Comparison of ENCODE assay signal across 16 cellular contexts in genomic region chr1:36309397-36309796, GRCh38. TPM values are rescaled to one million over a fixed set of nuclear protein-coding genes. Genes with fewer than 3 reads are reported as not detected.
A peak's percentile ranks its signal among the peaks of the same experiment; 100 is the strongest.
DNase-seq lines count a peak whose midpoint lies in the region; ATAC-seq and TF ChIP-seq lines count a peak whose summit lies in the region.
"Had no signal": no experiment of that assay in that cellular context is flagged by ENCODE, and none has a peak within 500 bp of the region (broad histone marks: within the 10 kb centered on the region; RNA-seq: fewer than 3 reads in every experiment).

No MANE protein-coding gene starts in this region.

- peaks cover 12% of the 10 kb centered on the region for H3K4me1 Mint-ChIP-seq in endothelial cell (ENCODE audit: unreplicated experiment)

- TF ChIP-seq CTCF in OCI-LY1 (IDR thresholded peaks at IDR 0.05; ENCODE audit: low read length) (no peak), endothelial cell (IDR thresholded peaks at IDR 0.05; ENCODE audit: unreplicated experiment) (no peak)

- H3K36me3 ChIP-seq in OCI-LY1 (ENCODE audit: insufficient read depth, low read length), result peaks cover 29% of the 10 kb centered on the region

- peak overlapping the region; percentile 14 for H3K4me3 Mint-ChIP-seq in endothelial cell (ENCODE audit: unreplicated experiment)
- H3K4me3 Mint-ChIP-seq: CD4-positive, alpha-beta T cell; GM23338 had no signal

- H3K9me2 ChIP-seq in OCI-LY1 (ENCODE audit: low read depth, low read length), result no peaks in the 10 kb centered on the region

- no peaks in the 10 kb centered on the region for H3K79me2 ChIP-seq in OCI-LY1 (ENCODE audit: insufficient read depth, low read length)

- intact Hi-C loops in sciatic nerve (cut with DNase I), result no loop called here

- H3K9me3 ChIP-seq in OCI-LY1 (ENCODE audit: low read length), result no peaks in the 10 kb centered on the region

- H2AFZ ChIP-seq in OCI-LY1 (ENCODE audit: low read length), result no peak overlapping the region
- H2AFZ ChIP-seq: GM23338 had no signal

- H3K4me2 ChIP-seq in OCI-LY1 (ENCODE audit: low read length), result 0 out of 2 replicates have a peak overlapping the region, but pooled peaks have one; percentile 68
- H3K4me2 ChIP-seq: GM23338 had no signal

- no peaks in the 10 kb centered on the region for H4K20me1 ChIP-seq in OCI-LY1 (ENCODE audit: insufficient read depth, low read length)

- no peak overlapping the region for H3K9ac ChIP-seq in OCI-LY1 (ENCODE audit: low read length)

- no peaks in the 10 kb centered on the region for H3F3A ChIP-seq in OCI-LY1 (ENCODE audit: insufficient read depth, low read length)

- H3K27ac ChIP-seq in OCI-LY1 (ENCODE audit: low read depth, low read length, poor library complexity, severe bottlenecking), result peak overlapping the region; percentile 49

- no peak overlapping the region for H3K4me3 ChIP-seq in OCI-LY1 (ENCODE audit: low read depth, low read length, poor library complexity, severe bottlenecking)
- H3K4me3 ChIP-seq: GM12878, GM23338 had no signal

- H3K9me3 Mint-ChIP-seq in endothelial cell (ENCODE audit: unreplicated experiment), result no peaks in the 10 kb centered on the region
- H3K9me3 Mint-ChIP-seq: CD4-positive, alpha-beta T cell; GM23338 had no signal

- peaks cover 5% of the 10 kb centered on the region for H3K27me3 Mint-ChIP-seq in endothelial cell (ENCODE audit: unreplicated experiment)
- H3K27me3 Mint-ChIP-seq: CD4-positive, alpha-beta T cell had no signal

- H3K36me3 Mint-ChIP-seq in endothelial cell (ENCODE audit: low read depth, unreplicated experiment), result peaks cover 12% of the 10 kb centered on the region

- no peak for ATAC-seq in sciatic nerve
- ATAC-seq in GM18519 (IDR thresholded peaks at IDR 0.05; ENCODE audit: low FRiP score, unreplicated experiment), result no peak
- ATAC-seq: GM12878, GM23338 had no signal

- peaks cover 37% of the 10 kb centered on the region for H3K4me1 ChIP-seq in OCI-LY1 (ENCODE audit: insufficient read depth, low read length, severe bottlenecking)

- no peak overlapping the region for H3K27ac Mint-ChIP-seq in endothelial cell (ENCODE audit: unreplicated experiment)
- H3K27ac Mint-ChIP-seq: CD4-positive, alpha-beta T cell; GM23338 had no signal

- H3K27me3 ChIP-seq in OCI-LY1 (ENCODE audit: insufficient read depth, low read length), result no peaks in the 10 kb centered on the region

- peak; percentile 53 for DNase-seq in activated effector memory CD4-positive, alpha-beta T cell treated with anti-CD3 and anti-CD28 coated beads, Interleukin-2, amount 50 U/mL, for 16 hours
- DNase-seq in activated effector memory CD4-positive, alpha-beta T cell treated with Interleukin-2 at 50 U/mL for 16 hours, result no peak
- DNase-seq in endothelial cell (ENCODE audit: low spot score) (no peak), sciatic nerve (ENCODE audit: low spot score) (peak; percentile 25), HuH-7 (ENCODE audit: low spot score) (no peak)
- DNase-seq: ACHN, C1 segment of cervical spinal cord, Calu3, DMS 273 treated with DMSO at 0.1 percent for 48 hours, H7 had no signal

RNA-seq across cellular contexts. Expression of gene SH3D21, which starts 3.2 kb away (rescaled TPM):
- total RNA-seq in endothelial cell (ENCODE audit: unreplicated experiment) (4.8 TPM), sciatic nerve (9.8 TPM)
- total RNA-seq: A172 had no signal

RNA-seq across cellular contexts. Expression of gene EVA1B, which starts 14.0 kb away (rescaled TPM):
- total RNA-seq in endothelial cell (ENCODE audit: unreplicated experiment) (87.9 TPM), sciatic nerve (36.4 TPM)

Comparison
In these comparisons a context has a peak if more than half of its experiments do, and no peak if none do; other contexts are left out.
1. DNase-seq: peak in activated effector memory CD4-positive, alpha-beta T cell treated with anti-CD3 and anti-CD28 coated beads, Interleukin-2, amount 50 U/mL, for 16 hours (single experiment) and sciatic nerve (single experiment); none in activated effector memory CD4-positive, alpha-beta T cell treated with Interleukin-2 at 50 U/mL for 16 hours (single experiment), endothelial cell (single experiment) and HuH-7 (single experiment).